Comparison of ENCODE assay signal across 23 cellular contexts in the genomic region with DNA sequence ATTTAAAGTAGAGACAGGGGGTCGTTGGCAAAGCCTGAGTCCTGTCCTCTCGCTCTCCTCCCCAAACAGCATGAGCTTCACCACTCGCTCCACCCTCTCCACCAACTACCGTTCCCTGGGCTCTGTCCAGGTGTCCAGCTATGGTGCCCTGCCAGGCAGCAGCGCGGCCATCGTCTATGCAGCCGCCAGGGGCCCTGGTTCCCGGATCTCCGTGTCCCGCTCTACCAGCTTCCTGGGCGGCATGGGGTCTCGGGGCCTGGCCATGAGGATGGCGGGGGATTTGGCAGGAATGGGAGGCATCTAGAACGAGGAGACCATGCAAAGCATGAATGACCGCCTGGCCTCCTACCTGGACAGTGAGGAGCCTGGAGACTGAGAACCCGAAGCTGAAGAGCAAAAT.
"Had no signal": no experiment of that assay in that cellular context is flagged by ENCODE, and none has a peak within 500 bp of the region (broad histone marks: within the 10 kb centered on the region; RNA-seq: fewer than 3 reads in every experiment).

No MANE protein-coding gene starts in this region.

- H3K4me3 Mint-ChIP-seq: immature natural killer cell, memory B cell had no signal

- H3K27ac Mint-ChIP-seq: immature natural killer cell, memory B cell had no signal

- H3K27me3 Mint-ChIP-seq: memory B cell had no signal

- H3K4me2 ChIP-seq: hepatocyte had no signal

- H3K36me3 ChIP-seq: esophagus muscularis mucosa, gastroesophageal sphincter, heart left ventricle, left lung, lower lobe of right lung had no signal

- H3K27me3 ChIP-seq: dorsolateral prefrontal cortex, esophagus muscularis mucosa, foreskin keratinocyte, gastroesophageal sphincter, heart left ventricle, hepatocyte, left lung had no signal

- H3K9me3 ChIP-seq: gastroesophageal sphincter, lower lobe of right lung had no signal

- H3K36me3 Mint-ChIP-seq: memory B cell had no signal

- H3K79me2 ChIP-seq: hepatocyte had no signal

- H3K4me3 ChIP-seq: coronary artery, dorsolateral prefrontal cortex, esophagus muscularis mucosa, gastroesophageal sphincter, heart left ventricle, hepatocyte, left lung, lower lobe of right lung had no signal

- H2AFZ ChIP-seq: hepatocyte had no signal

- H3K4me1 ChIP-seq: esophagus muscularis mucosa, foreskin keratinocyte, gastroesophageal sphincter, heart left ventricle, left lung, lower lobe of right lung had no signal

- H3K4me1 Mint-ChIP-seq: immature natural killer cell, memory B cell had no signal

- DNase-seq: dermis blood vessel endothelial cell; dorsolateral prefrontal cortex; effector CD4-positive, alpha-beta T cell; effector memory CD4-positive, alpha-beta T cell; foreskin keratinocyte; heart left ventricle; hypothalamus; immature natural killer cell; islet precursor cell; left cardiac atrium; left ventricle myocardium superior; lower lobe of right lung; mesendoderm; midbrain had no signal

- FAIRE-seq: colon, endothelial cell of umbilical vein, frontal cortex had no signal

- ATAC-seq: foreskin keratinocyte, gastroesophageal sphincter, heart left ventricle, left cardiac atrium, left lung, left ventricle myocardium superior, lower lobe of right lung had no signal

- H3K27ac ChIP-seq: coronary artery, dorsolateral prefrontal cortex, esophagus muscularis mucosa, foreskin keratinocyte, gastroesophageal sphincter, heart left ventricle, hepatocyte, left lung, lower lobe of right lung had no signal
